ENCODE assay signal across 8 cellular contexts in the genomic region with DNA sequence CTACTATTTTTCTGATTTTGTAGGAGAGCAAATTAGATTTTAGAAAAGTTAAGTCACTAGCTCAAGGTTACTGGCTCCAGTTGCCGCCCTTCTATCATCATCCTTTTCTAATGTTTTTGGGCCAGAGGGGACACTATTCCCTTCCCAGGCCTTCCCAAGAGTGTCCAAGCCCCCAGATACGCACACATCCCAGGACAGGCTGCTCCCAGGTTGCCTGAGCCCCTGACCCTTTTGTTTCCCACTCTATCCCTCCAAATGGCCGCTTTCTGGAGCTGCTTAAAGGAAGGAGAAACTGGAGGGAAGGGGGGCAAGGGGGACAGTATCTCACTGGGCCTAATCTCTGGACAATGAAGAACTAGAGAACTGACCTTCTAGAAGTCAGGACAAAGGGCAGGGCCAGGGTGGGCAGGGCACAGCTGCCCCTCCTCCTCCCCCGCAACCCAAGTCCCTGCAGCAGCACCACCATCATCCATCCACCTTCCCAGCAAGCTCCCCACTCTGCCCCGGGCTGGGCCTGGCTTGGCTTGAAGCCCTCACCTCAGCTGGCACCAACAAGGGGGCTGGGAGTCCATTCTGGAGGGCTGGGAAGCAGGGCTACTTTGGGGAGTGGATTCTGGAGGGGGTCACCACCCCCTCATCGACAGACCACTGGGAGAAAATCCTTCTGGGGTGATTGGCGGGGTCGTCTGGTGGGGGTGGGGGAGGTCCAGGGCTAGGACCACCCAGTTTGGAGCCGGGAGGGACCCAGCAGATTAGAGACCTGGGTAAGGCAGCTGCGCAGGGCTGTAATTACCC. TPM values are rescaled to one million over a fixed set of nuclear protein-coding genes. Genes with fewer than 3 reads are reported as not detected.
DNase-seq lines count a peak whose midpoint lies in the region; ATAC-seq lines count a peak whose summit lies in the region.

No MANE protein-coding gene starts in this region.

- H3K27me3 ChIP-seq in adipocyte (replicated peaks; ENCODE audit: control insufficient read depth, insufficient read depth, low read length), result no peaks in the 10 kb centered on the region
- H3K27me3 ChIP-seq in subcutaneous abdominal adipose tissue (ENCODE audit: control insufficient read depth in 5 of 5, insufficient read depth in 4 of 5, low read length in 5 of 5), result no peaks in the 10 kb centered on the region

- peak overlapping the region; percentile 87 for H3K4me3 Mint-ChIP-seq in activated CD4-positive, alpha-beta T cell treated with anti-CD3 and anti-CD28 coated beads, Interleukin-2, amount 10 ng/mL, durations not matched to agents 7 days and 5 days

- POLR2A ChIA-PET in activated CD4-positive, alpha-beta T cell treated with anti-CD3 and anti-CD28 coated beads, Interleukin-2, amount 10 ng/mL, durations not matched to agents 7 days and 5 days (lab: Charles Lee), result no interaction called here

- CTCF ChIA-PET in activated CD4-positive, alpha-beta T cell treated with anti-CD3 and anti-CD28 coated beads, Interleukin-2, amount 10 ng/mL, durations not matched to agents 7 days and 5 days (lab: Charles Lee), result interaction anchor here (0.7 to 2.4 kb wide), 4 partner anchors 10 to 90 kb away, joined by 3 to 9 read pairs (median 4); no protein-coding TSS in a partner anchor

- no peaks in the 10 kb centered on the region for H3K9me3 Mint-ChIP-seq in activated CD4-positive, alpha-beta T cell treated with anti-CD3 and anti-CD28 coated beads, Interleukin-2, amount 10 ng/mL, durations not matched to agents 7 days and 5 days

- H3K9ac ChIP-seq in adipocyte (ENCODE audit: low read length), result peak overlapping the region; percentile 99
- H3K9ac ChIP-seq in subcutaneous abdominal adipose tissue (ENCODE audit: low read length in 5 of 5), result peak overlapping the region; percentile 98 to 99 (median 99)

- peaks cover 49% of the 10 kb centered on the region for H3K4me1 ChIP-seq in adipocyte (ENCODE audit: control insufficient read depth, insufficient read depth, low read length)
- peaks cover 26 to 77% (median 66%) of the 10 kb centered on the region in 5 donors for H3K4me1 ChIP-seq in subcutaneous abdominal adipose tissue (ENCODE audit: control insufficient read depth in 5 of 5, insufficient read depth in 5 of 5, low read length in 5 of 5)

- H3K36me3 Mint-ChIP-seq in activated CD4-positive, alpha-beta T cell treated with anti-CD3 and anti-CD28 coated beads, Interleukin-2, amount 10 ng/mL, durations not matched to agents 7 days and 5 days (ENCODE audit: low read depth), result peaks cover 32% of the 10 kb centered on the region

- H3K4me3 ChIP-seq in adipocyte (ENCODE audit: low read length) (peak overlapping the region; percentile 94), iPS-18c (ENCODE audit: insufficient read depth, low read depth, low read length) (peak overlapping the region; percentile 90), subcutaneous abdominal adipose tissue (ENCODE audit: low read depth in 1 of 5, low read length in 5 of 5) (peak overlapping the region; percentile 91 to 98 (median 94))

- peak overlapping the region; percentile 95 for H3K27ac Mint-ChIP-seq in activated CD4-positive, alpha-beta T cell treated with anti-CD3 and anti-CD28 coated beads, Interleukin-2, amount 10 ng/mL, durations not matched to agents 7 days and 5 days

- H3K9me3 ChIP-seq in adipocyte (ENCODE audit: control insufficient read depth, low read length), result no peaks in the 10 kb centered on the region
- no peaks in the 10 kb centered on the region for H3K9me3 ChIP-seq in iPS-18c (ENCODE audit: control insufficient read depth, insufficient read depth, low read length)
- H3K9me3 ChIP-seq in subcutaneous abdominal adipose tissue (ENCODE audit: control insufficient read depth in 5 of 5, low read length in 5 of 5), result no peaks in the 10 kb centered on the region

- DNase-seq in activated CD4-positive, alpha-beta T cell treated with anti-CD3 and anti-CD28 coated beads, Interleukin-2, amount 10 ng/mL, durations not matched to agents 7 days and 5 days, result no peak
- DNase-seq in activated CD4-positive, alpha-beta T cell treated with anti-CD3 and anti-CD28 coated beads, Interleukin-2, amount 50 U/mL, for 1 hour, result no peak
- DNase-seq in adipocyte (ENCODE audit: low read depth) (peak; percentile 30), NCI-H748 treated with DMSO at 0.1 percent for 48 hours (lab: John Stamatoyannopoulos, UW) (no peak)

- H3K36me3 ChIP-seq in adipocyte (ENCODE audit: control insufficient read depth, insufficient read depth, low read length, severe bottlenecking) (peaks cover 5% of the 10 kb centered on the region), subcutaneous abdominal adipose tissue (ENCODE audit: control insufficient read depth in 5 of 5, insufficient read depth in 5 of 5, low read length in 5 of 5) (peaks cover 0 to 11% (median 7%) of the 10 kb centered on the region in 5 donors)

- peak overlapping the region; percentile 100 for H3K27ac ChIP-seq in subcutaneous abdominal adipose tissue (ENCODE audit: low read depth, low read length)

- H3K4me1 Mint-ChIP-seq in activated CD4-positive, alpha-beta T cell treated with anti-CD3 and anti-CD28 coated beads, Interleukin-2, amount 10 ng/mL, durations not matched to agents 7 days and 5 days, result peaks cover 73% of the 10 kb centered on the region

- H3K27me3 Mint-ChIP-seq in activated CD4-positive, alpha-beta T cell treated with anti-CD3 and anti-CD28 coated beads, Interleukin-2, amount 10 ng/mL, durations not matched to agents 7 days and 5 days, result no peaks in the 10 kb centered on the region

- ATAC-seq in GM18517 (IDR thresholded peaks at IDR 0.05; ENCODE audit: unreplicated experiment) (no peak), GM18909 (IDR thresholded peaks at IDR 0.05; ENCODE audit: poor library complexity, unreplicated experiment) (no peak)

RNA-seq across cellular contexts. Expression of gene MAP7D1, which starts 1.0 kb away (rescaled TPM):
- total RNA-seq in activated CD4-positive, alpha-beta T cell treated with anti-CD3 and anti-CD28 coated beads, Interleukin-2, amount 10 ng/mL, durations not matched to agents 7 days and 5 days, result 100 to 1,000 TPM; 209 to 226 TPM

RNA-seq across cellular contexts. Expression of gene TRAPPC3, which starts 5.7 kb away (rescaled TPM):
- 10 to 100 TPM; 57.5 to 59.3 TPM for total RNA-seq in activated CD4-positive, alpha-beta T cell treated with anti-CD3 and anti-CD28 coated beads, Interleukin-2, amount 10 ng/mL, durations not matched to agents 7 days and 5 days

RNA-seq across cellular contexts. Expression of gene COL8A2, which starts 29.9 kb away (rescaled TPM):
- not detected for total RNA-seq in activated CD4-positive, alpha-beta T cell treated with anti-CD3 and anti-CD28 coated beads, Interleukin-2, amount 10 ng/mL, durations not matched to agents 7 days and 5 days
